12 cellular contexts compared by ENCODE assay signal in the genomic region with DNA sequence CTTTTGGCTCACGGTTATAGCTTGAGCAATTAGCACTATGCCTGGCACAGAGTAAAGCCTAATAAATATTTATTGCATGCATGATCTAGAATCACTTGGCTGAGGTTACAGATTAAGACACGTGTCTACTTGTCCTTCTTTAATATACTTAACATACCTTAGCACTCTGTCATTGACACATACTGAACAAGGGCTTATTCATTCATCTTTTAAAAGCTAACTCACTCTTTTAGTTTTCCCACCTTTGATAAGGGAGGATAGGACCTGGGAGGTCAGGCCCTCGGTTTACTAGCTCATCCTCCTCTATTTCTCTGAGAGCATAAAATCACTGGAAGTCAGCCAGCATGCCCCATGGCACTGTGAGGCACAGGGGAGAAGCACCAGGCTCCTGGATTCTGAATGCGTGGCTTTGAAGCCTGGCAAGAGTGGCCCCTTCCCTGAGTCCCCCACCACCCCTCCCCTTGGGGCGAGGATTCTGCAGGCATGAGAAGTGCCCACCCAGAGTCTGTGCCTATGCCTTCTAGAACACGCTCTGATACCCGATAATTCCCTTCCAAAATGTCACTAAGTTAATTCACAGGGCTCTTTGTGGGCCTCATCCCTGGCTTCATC. TPM values are rescaled to one million over a fixed set of nuclear protein-coding genes. Genes with fewer than 3 reads are reported as not detected.
A peak's percentile ranks its signal among the peaks of the same experiment; 100 is the strongest.
DNase-seq lines count a peak whose midpoint lies in the region; ATAC-seq and TF ChIP-seq lines count a peak whose summit lies in the region.
"Had no signal": no experiment of that assay in that cellular context is flagged by ENCODE, and none has a peak within 500 bp of the region (broad histone marks: within the 10 kb centered on the region; RNA-seq: fewer than 3 reads in every experiment).

No MANE protein-coding gene starts in this region.

- ATAC-seq in HG03045 (IDR thresholded peaks at IDR 0.05; ENCODE audit: unreplicated experiment) = no peak
- ATAC-seq in HG03108 (IDR thresholded peaks at IDR 0.05; ENCODE audit: unreplicated experiment) = no peak

- CTCF ChIA-PET in Calu3 (lab: Charles Lee) = no interaction called here

- BruUV-seq in Calu3 (replicated peaks; lab: Mats Ljungman, UMichigan) = no TSS peak

- intact Hi-C loops in Calu3 (cut with micrococcal nuclease; ENCODE audit: unreplicated experiment) = no loop called here

- H3K36me3 Mint-ChIP-seq in mesothelial cell of epicardium (no peaks in the 10 kb centered on the region), Calu3 (ENCODE audit: insufficient read depth, unreplicated experiment) (peaks cover 5% of the 10 kb centered on the region)

- DNase-seq in caudate nucleus (lab: John Stamatoyannopoulos, UW) (no peak), mesothelial cell of epicardium (ENCODE audit: low spot score in 2 of 2, unreplicated experiment in 2 of 2) (no peak), Calu3 (no peak)
- DNase-seq: activated naive CD8-positive, alpha-beta T cell treated with anti-CD3 and anti-CD28 coated beads, Interleukin-2, amount 10 ng/mL, durations not matched to agents 7 days and 5 days; activated T-cell treated with anti-CD3 and anti-CD28 coated beads for 4 hours; MG63 had no signal

- H3K36me3 ChIP-seq in ACC112 (ENCODE audit: insufficient read depth, low read length) = no peaks in the 10 kb centered on the region
- H3K36me3 ChIP-seq: MG63 had no signal

- H3K4me1 ChIP-seq in ACC112 (ENCODE audit: control insufficient read depth, insufficient read depth, low read length, unreplicated experiment) = peaks cover 14% of the 10 kb centered on the region

- H2AFZ ChIP-seq in ACC112 (ENCODE audit: low read length, unreplicated experiment) = no peak overlapping the region

- H3K4me3 Mint-ChIP-seq in mesothelial cell of epicardium (no peak overlapping the region), Calu3 (ENCODE audit: low read depth, unreplicated experiment) (no peak overlapping the region)

- no peak for TF ChIP-seq CTCF in mesothelial cell of epicardium (IDR thresholded peaks at IDR 0.05; ENCODE audit: unreplicated experiment)
- TF ChIP-seq CTCF in Calu3 (IDR thresholded peaks at IDR 0.05; ENCODE audit: unreplicated experiment) = no peak

- no peak overlapping the region for H3K4me3 ChIP-seq in ACC112 (ENCODE audit: low read depth, low read length)

- H3K27ac Mint-ChIP-seq in mesothelial cell of epicardium (peak overlapping the region; percentile 98), Calu3 (ENCODE audit: unreplicated experiment) (no peak overlapping the region)

- peaks cover 33% of the 10 kb centered on the region for H3K4me1 Mint-ChIP-seq in mesothelial cell of epicardium
- H3K4me1 Mint-ChIP-seq in Calu3 (ENCODE audit: low read depth, unreplicated experiment) = peaks cover 14% of the 10 kb centered on the region

- H3K9me3 Mint-ChIP-seq in mesothelial cell of epicardium (no peaks in the 10 kb centered on the region), Calu3 (ENCODE audit: low read depth, unreplicated experiment) (no peaks in the 10 kb centered on the region)
- H3K9me3 Mint-ChIP-seq: activated naive CD8-positive, alpha-beta T cell treated with anti-CD3 and anti-CD28 coated beads, Interleukin-2, amount 10 ng/mL, durations not matched to agents 7 days and 5 days had no signal

- H3K27me3 ChIP-seq in ACC112 (ENCODE audit: insufficient read depth, low read length) = no peaks in the 10 kb centered on the region
- H3K27me3 ChIP-seq: MG63 had no signal

- H3K79me2 ChIP-seq in ACC112 (ENCODE audit: control insufficient read depth, insufficient read depth, low read length, unreplicated experiment) = no peaks in the 10 kb centered on the region

- no peaks in the 10 kb centered on the region for H3K27me3 Mint-ChIP-seq in mesothelial cell of epicardium (ENCODE audit: low read depth)
- H3K27me3 Mint-ChIP-seq in Calu3 (ENCODE audit: unreplicated experiment) = no peaks in the 10 kb centered on the region
- H3K27me3 Mint-ChIP-seq: activated naive CD8-positive, alpha-beta T cell treated with anti-CD3 and anti-CD28 coated beads, Interleukin-2, amount 10 ng/mL, durations not matched to agents 7 days and 5 days had no signal

- H3K27ac ChIP-seq in ACC112 (ENCODE audit: low read depth, low read length) (peak overlapping the region; percentile 95; the same call in 1 of the 2 replicates), caudate nucleus (ENCODE audit: low read depth, low read length) (peak overlapping the region; percentile 99)
- H3K27ac ChIP-seq: HL-60 had no signal

RNA-seq across cellular contexts. Expression of gene ZCCHC3, which starts 11.2 kb away (rescaled TPM):
- total RNA-seq in mesothelial cell of epicardium (40.2 to 40.8 TPM (median 40.5 TPM) in 3 replicates), Calu3 (2022) (10.9 and 11.1 TPM in 2 replicates)

RNA-seq across cellular contexts. Expression of gene SOX12, which starts 16.8 kb away (rescaled TPM):
- total RNA-seq in mesothelial cell of epicardium = 65.9 to 67.0 TPM (median 66.8 TPM) in 3 replicates
- total RNA-seq in Calu3 (2022) = 13.6 and 14.5 TPM in 2 replicates

RNA-seq across cellular contexts. Expression of gene C20orf96, which starts 18.0 kb away (rescaled TPM):
- total RNA-seq in mesothelial cell of epicardium (52.3 to 58.1 TPM (median 52.8 TPM) in 3 replicates), Calu3 (2022) (7.3 and 8.8 TPM in 2 replicates)

RNA-seq across cellular contexts. Expression of gene NRSN2, which starts 38.4 kb away (rescaled TPM):
- 41.0 to 46.2 TPM (median 41.2 TPM) in 3 replicates for total RNA-seq in mesothelial cell of epicardium
- 0.42 and 0.51 TPM in 2 replicates for total RNA-seq in Calu3 (2022)

RNA-seq across cellular contexts. Expression of gene DEFB132, which starts 51.0 kb away (rescaled TPM):
- total RNA-seq in mesothelial cell of epicardium = not detected in 3 replicates
- not detected in 2 replicates for total RNA-seq in Calu3 (2022)
- total RNA-seq: activated naive CD8-positive, alpha-beta T cell treated with anti-CD3 and anti-CD28 coated beads, Interleukin-2, amount 10 ng/mL, durations not matched to agents 7 days and 5 days; frontal cortex; kidney epithelial cell had no signal
